In genomic region chr17:3864534-3864933, GRCh38 we compare ENCODE assay signal across 19 cellular contexts. TPM values are rescaled to one million over a fixed set of nuclear protein-coding genes. Genes with fewer than 3 reads are reported as not detected.
"Had no signal": no experiment of that assay in that cellular context is flagged by ENCODE, and none has a peak within 500 bp of the region (broad histone marks: within the 10 kb centered on the region; RNA-seq: fewer than 3 reads in every experiment).

No MANE protein-coding gene starts in this region.

- H3K4me3 Mint-ChIP-seq: activated B cell treated with CpG ODN at 0.5 μM for 24 hours; activated CD4-positive, alpha-beta memory T cell treated with anti-CD3 and anti-CD28 coated beads for 36 hours; activated CD4-positive, alpha-beta T cell treated with anti-CD3 and anti-CD28 coated beads for 36 hours; activated naive CD4-positive, alpha-beta T cell treated with anti-CD3 and anti-CD28 coated beads, Interleukin-2, amount 10 ng/mL, durations not matched to agents 7 days and 5 days; activated T-cell treated with anti-CD3 and anti-CD28 coated beads, Interleukin-2, amount 50 U/mL, for 72 hours; nephron progenitor cell; T-helper 1 cell treated with Interleukin-12 subunit alpha and Interleukin-12 subunit beta and Interleukin-4 antibody, amounts not matched to agents 30 μg/mL and 1 μg/mL, for 36 hours had no signal

- H3K36me3 Mint-ChIP-seq: activated naive CD4-positive, alpha-beta T cell treated with anti-CD3 and anti-CD28 coated beads, Interleukin-2, amount 10 ng/mL, durations not matched to agents 7 days and 5 days had no signal

- H3K27ac ChIP-seq: gastrocnemius medialis had no signal

- H3K9me3 Mint-ChIP-seq: activated B cell treated with CpG ODN at 0.5 μM for 24 hours; activated CD4-positive, alpha-beta memory T cell treated with anti-CD3 and anti-CD28 coated beads for 36 hours; activated naive CD4-positive, alpha-beta T cell treated with anti-CD3 and anti-CD28 coated beads, Interleukin-2, amount 10 ng/mL, durations not matched to agents 7 days and 5 days; activated T-cell treated with anti-CD3 and anti-CD28 coated beads, Interleukin-2, amount 50 U/mL, for 72 hours; nephron progenitor cell; T-helper 1 cell treated with Interleukin-12 subunit alpha and Interleukin-12 subunit beta and Interleukin-4 antibody, amounts not matched to agents 30 μg/mL and 1 μg/mL, for 36 hours had no signal

- H3K27me3 Mint-ChIP-seq: activated B cell treated with CpG ODN at 0.5 μM for 24 hours; activated CD4-positive, alpha-beta memory T cell treated with anti-CD3 and anti-CD28 coated beads for 36 hours; activated CD4-positive, alpha-beta T cell treated with anti-CD3 and anti-CD28 coated beads for 36 hours; activated naive CD4-positive, alpha-beta T cell treated with anti-CD3 and anti-CD28 coated beads, Interleukin-2, amount 10 ng/mL, durations not matched to agents 7 days and 5 days had no signal

- H3K27ac Mint-ChIP-seq: activated B cell treated with CpG ODN at 0.5 μM for 24 hours; activated CD4-positive, alpha-beta memory T cell treated with anti-CD3 and anti-CD28 coated beads for 36 hours; activated CD4-positive, alpha-beta T cell treated with anti-CD3 and anti-CD28 coated beads for 36 hours; activated naive CD4-positive, alpha-beta T cell treated with anti-CD3 and anti-CD28 coated beads, Interleukin-2, amount 10 ng/mL, durations not matched to agents 7 days and 5 days; activated T-cell treated with anti-CD3 and anti-CD28 coated beads, Interleukin-2, amount 50 U/mL, for 72 hours; nephron progenitor cell; T-helper 1 cell treated with Interleukin-12 subunit alpha and Interleukin-12 subunit beta and Interleukin-4 antibody, amounts not matched to agents 30 μg/mL and 1 μg/mL, for 36 hours had no signal

- DNase-seq: activated B cell treated with CpG ODN at 0.5 μM for 24 hours; activated CD4-positive, alpha-beta memory T cell treated with anti-CD3 and anti-CD28 coated beads for 36 hours; activated CD4-positive, alpha-beta T cell treated with anti-CD3 and anti-CD28 coated beads for 36 hours; activated effector memory CD4-positive, alpha-beta T cell treated with anti-CD3 and anti-CD28 coated beads, Interleukin-2, amount 50 U/mL, for 16 hours; activated naive CD4-positive, alpha-beta T cell treated with anti-CD3 and anti-CD28 coated beads, Interleukin-2, amount 10 ng/mL, durations not matched to agents 7 days and 5 days; activated T-cell treated with anti-CD3 and anti-CD28 coated beads, Interleukin-2, amount 50 U/mL, for 72 hours; central memory CD4-positive, alpha-beta T cell; esophagus squamous epithelium; gastrocnemius medialis; nephron progenitor cell; occipital lobe; retina; sigmoid colon; stimulated activated CD4-positive, alpha-beta T cell treated with anti-CD3 and anti-CD28 coated beads, Interleukin-4, amount 100 ng/mL, for 1 hour; stimulated activated naive CD4-positive, alpha-beta T cell treated with Interleukin-2 at 50 U/mL for 16 hours had no signal

- H3K4me3 ChIP-seq: dorsolateral prefrontal cortex, esophagus squamous epithelium, gastrocnemius medialis, sigmoid colon, smooth muscle cell, thyroid gland had no signal

- H3K4me1 Mint-ChIP-seq: activated B cell treated with CpG ODN at 0.5 μM for 24 hours; activated CD4-positive, alpha-beta T cell treated with anti-CD3 and anti-CD28 coated beads for 36 hours; activated naive CD4-positive, alpha-beta T cell treated with anti-CD3 and anti-CD28 coated beads, Interleukin-2, amount 10 ng/mL, durations not matched to agents 7 days and 5 days had no signal

RNA-seq across cellular contexts. Expression of gene P2RX1, which starts 51.7 kb away (rescaled TPM):
- total RNA-seq: occipital lobe had no signal
